Comparison of ENCODE assay signal across 1 cellular context in genomic region chr17:59839646-59840328, GRCh38.
TF ChIP-seq lines count a peak whose summit lies in the region.

No MANE protein-coding gene starts in this region.

TF ChIP-seq in HepG2, 621 proteins besides CTCF, POLR2A, EP300 and RAD21 (continued from another document and continues in another):
- TF ChIP-seq SIN3A (IDR thresholded peaks at IDR 0.05; ENCODE audit: borderline replicate concordance, low read depth, low read length), result 0 out of 2 replicates have a peak, but pooled peaks have one; percentile 23
- no peak for TF ChIP-seq ZNF350 (CRISPR knock-in tag; IDR thresholded peaks at IDR 0.05; ENCODE audit: borderline replicate concordance, low read depth)
- no peak for TF ChIP-seq PCBP2 (optimal IDR thresholded peaks at IDR 0.05; ENCODE audit: low read depth, low read length, poor library complexity, severe bottlenecking)
- no peak for TF ChIP-seq ZNF207 (IDR thresholded peaks at IDR 0.05; ENCODE audit: borderline replicate concordance)
- no peak for TF ChIP-seq ATF7 (IDR thresholded peaks at IDR 0.05)
- TF ChIP-seq ATF7 (CRISPR knock-in tag; IDR thresholded peaks at IDR 0.05), result no peak
- TF ChIP-seq ZBTB34 (CRISPR knock-in tag; IDR thresholded peaks at IDR 0.05), result no peak
- TF ChIP-seq ATF3 (CRISPR knock-in tag; IDR thresholded peaks at IDR 0.05), result no peak
- no peak for TF ChIP-seq CEBPZ (IDR thresholded peaks at IDR 0.05; ENCODE audit: low read length)
- no peak for TF ChIP-seq MTF2 (CRISPR knock-in tag; IDR thresholded peaks at IDR 0.05; ENCODE audit: borderline replicate concordance)
- 0 out of 2 replicates have a peak, but pooled peaks have one; percentile 20 for TF ChIP-seq SNRNP70 (IDR thresholded peaks at IDR 0.05; ENCODE audit: low read depth, low read length)
- no peak for TF ChIP-seq PLRG1 (conservative IDR thresholded peaks at IDR 0.05)
- no peak for TF ChIP-seq ZBTB43 (CRISPR knock-in tag; conservative IDR thresholded peaks at IDR 0.05)
- peak; percentile 43 to 66; a peak in 3 of 4 replicates for TF ChIP-seq MAFK (conservative IDR thresholded peaks at IDR 0.05 in 1 of 2, IDR thresholded peaks at IDR 0.05 in 1 of 2; ENCODE audit: low read length in 2 of 2)
- TF ChIP-seq HMGA1 (CRISPR knock-in tag; conservative IDR thresholded peaks at IDR 0.05), result no peak
- TF ChIP-seq LCORL (IDR thresholded peaks at IDR 0.05), result no peak
- no peak for TF ChIP-seq LCORL (CRISPR knock-in tag; IDR thresholded peaks at IDR 0.05)
- no peak for TF ChIP-seq ZNF382 (CRISPR knock-in tag; IDR thresholded peaks at IDR 0.05; ENCODE audit: borderline replicate concordance)
- TF ChIP-seq ZNF280D (CRISPR knock-in tag; IDR thresholded peaks at IDR 0.05), result no peak
- no peak for TF ChIP-seq ZFP36L2 (CRISPR knock-in tag; IDR thresholded peaks at IDR 0.05)
- TF ChIP-seq ZNF317 (CRISPR knock-in tag; IDR thresholded peaks at IDR 0.05), result 0 out of 2 replicates have a peak, but pooled peaks have one; percentile 32
- TF ChIP-seq ZNF451 (CRISPR knock-in tag; IDR thresholded peaks at IDR 0.05), result no peak
- no peak for TF ChIP-seq ZNF598 (CRISPR knock-in tag; IDR thresholded peaks at IDR 0.05; ENCODE audit: borderline replicate concordance)
- TF ChIP-seq MXD4 (CRISPR knock-in tag; IDR thresholded peaks at IDR 0.05), result no peak
- no peak for TF ChIP-seq SP1 (IDR thresholded peaks at IDR 0.05)
- no peak for TF ChIP-seq SP1 (CRISPR knock-in tag; IDR thresholded peaks at IDR 0.05)
- peak; percentile 71; the same call in 1 of the 2 replicates for TF ChIP-seq ZNF879 (CRISPR knock-in tag; IDR thresholded peaks at IDR 0.05)
- TF ChIP-seq CEBPB (IDR thresholded peaks at IDR 0.05; ENCODE audit: borderline replicate concordance, low read depth, low read length), result no peak
- TF ChIP-seq KLF13 (CRISPR knock-in tag; IDR thresholded peaks at IDR 0.05), result no peak
- TF ChIP-seq ZNF124 (CRISPR knock-in tag; IDR thresholded peaks at IDR 0.05), result no peak
- no peak for TF ChIP-seq SMAD1 (CRISPR knock-in tag; IDR thresholded peaks at IDR 0.05; ENCODE audit: borderline replicate concordance, low read depth)
- no peak for TF ChIP-seq NCOR1 (IDR thresholded peaks at IDR 0.05; ENCODE audit: borderline replicate concordance, low read length)
- peak; percentile 79; the same call in 1 of the 2 replicates for TF ChIP-seq ZC3H4 (CRISPR knock-in tag; IDR thresholded peaks at IDR 0.05; ENCODE audit: borderline replicate concordance)
- no peak for TF ChIP-seq DMTF1 (CRISPR knock-in tag; IDR thresholded peaks at IDR 0.05)
- no peak for TF ChIP-seq ZKSCAN1 (IDR thresholded peaks at IDR 0.05; ENCODE audit: low read length)
- no peak for TF ChIP-seq E2F1 (CRISPR knock-in tag; IDR thresholded peaks at IDR 0.05)
- TF ChIP-seq PATZ1 (CRISPR knock-in tag; IDR thresholded peaks at IDR 0.05), result 0 out of 2 replicates have a peak, but pooled peaks have one; percentile 23
- TF ChIP-seq GLI4 (CRISPR knock-in tag; IDR thresholded peaks at IDR 0.05; ENCODE audit: borderline replicate concordance), result 0 out of 2 replicates have a peak, but pooled peaks have one; percentile 6
- TF ChIP-seq NR2C2 (CRISPR knock-in tag; IDR thresholded peaks at IDR 0.05; ENCODE audit: borderline replicate concordance), result 0 out of 2 replicates have a peak, but pooled peaks have one; percentile 31
- TF ChIP-seq DNMT3B (CRISPR knock-in tag; conservative IDR thresholded peaks at IDR 0.05), result no peak; the same call in 1 of the 2 replicates
- no peak for TF ChIP-seq ZNF225 (CRISPR knock-in tag; IDR thresholded peaks at IDR 0.05)
- TF ChIP-seq RBFOX2 (IDR thresholded peaks at IDR 0.05; ENCODE audit: low read depth, low read length), result peak; percentile 85
- peak; percentile 25; the same call in 1 of the 2 replicates for TF ChIP-seq TGIF2 (CRISPR knock-in tag; IDR thresholded peaks at IDR 0.05)
- peak; percentile 86 for TF ChIP-seq PAF1 (CRISPR knock-in tag; IDR thresholded peaks at IDR 0.05)
- 0 out of 4 replicates have a peak, but pooled peaks of 1 of the 2 experiments have one; percentile 27 for TF ChIP-seq REST (IDR thresholded peaks at IDR 0.05; ENCODE audit: borderline replicate concordance in 1 of 2, low read depth in 1 of 2, low read length in 2 of 2)
- no peak; the same call in 1 of the 2 replicates for TF ChIP-seq ZFY (CRISPR knock-in tag; IDR thresholded peaks at IDR 0.05)
- TF ChIP-seq ZNF333 (CRISPR knock-in tag; IDR thresholded peaks at IDR 0.05; ENCODE audit: borderline replicate concordance), result no peak
- TF ChIP-seq MAFF (IDR thresholded peaks at IDR 0.05; ENCODE audit: low read depth, low read length), result peak; percentile 44; the same call in 1 of the 2 replicates
